In the genomic region with DNA sequence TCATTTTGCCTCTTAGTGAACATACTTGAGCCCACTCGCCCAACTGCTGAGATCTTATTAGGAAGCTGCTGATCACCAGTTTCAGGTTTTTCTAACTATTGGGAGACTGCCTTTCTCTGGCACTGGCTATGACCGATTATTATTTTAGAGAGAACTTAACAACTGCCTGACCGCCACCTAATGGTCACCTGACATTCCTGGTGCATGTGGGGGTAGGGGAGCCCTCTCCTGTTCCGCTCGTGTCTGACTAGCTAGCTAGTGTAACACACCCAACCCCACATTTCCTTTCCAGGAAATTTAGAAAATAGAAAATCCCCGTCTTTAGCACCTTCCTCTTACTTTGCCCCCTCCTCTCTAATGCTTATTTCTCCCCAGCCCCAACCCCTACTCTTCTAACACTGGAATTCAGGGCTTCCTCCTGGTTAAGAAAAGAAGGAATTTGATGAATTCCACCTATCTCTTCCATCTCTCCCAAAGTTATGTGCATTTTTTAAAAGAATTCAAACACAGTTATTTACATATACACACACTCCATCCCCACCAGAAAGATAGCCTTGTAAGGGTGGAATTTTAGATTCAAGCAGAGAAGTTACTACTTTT, we compare ENCODE assay signal across 14 cellular contexts. TPM values are rescaled to one million over a fixed set of nuclear protein-coding genes. Genes with fewer than 3 reads are reported as not detected.
A peak's percentile ranks its signal among the peaks of the same experiment; 100 is the strongest.
DNase-seq lines count a peak whose midpoint lies in the region; ATAC-seq, FAIRE-seq and TF ChIP-seq lines count a peak whose summit lies in the region.
"Had no signal": no experiment of that assay in that cellular context is flagged by ENCODE, and none has a peak within 500 bp of the region (broad histone marks: within the 10 kb centered on the region; RNA-seq: fewer than 3 reads in every experiment).

No MANE protein-coding gene starts in this region.

- H2BK20ac ChIP-seq in H9 (ENCODE audit: low read depth, low read length, poor library complexity, severe bottlenecking) (no peak overlapping the region), H1 (ENCODE audit: low read length) (peak overlapping the region; percentile 100; the same call in 1 of the 2 replicates)

- TF ChIP-seq EP300 in H1 (IDR thresholded peaks at IDR 0.05; ENCODE audit: borderline replicate concordance in 1 of 2, low read depth in 2 of 2, low read length in 2 of 2): no peak

- H3K4me3 ChIP-seq in HUES64 (ENCODE audit: low read length) (no peak overlapping the region), H1 (ENCODE audit: extremely low read depth in 1 of 4, insufficient read depth in 2 of 4, low read depth in 3 of 4, low read length in 4 of 4) (no peak overlapping the region), mesendoderm (ENCODE audit: low read length) (no peak overlapping the region)

- H3K36me3 ChIP-seq in HUES64 (ENCODE audit: insufficient read depth, low read length) (no peaks in the 10 kb centered on the region), H1 (ENCODE audit: control insufficient read depth in 2 of 4, insufficient read depth in 4 of 4, low read length in 3 of 4) (no peaks in the 10 kb centered on the region), mesendoderm (ENCODE audit: control insufficient read depth, insufficient read depth, low read length) (no peaks in the 10 kb centered on the region)

- H3K14ac ChIP-seq in H9 (ENCODE audit: insufficient read depth, low read length) (peak overlapping the region; percentile 72; the same call in 1 of the 2 replicates), H1 (ENCODE audit: insufficient read length) (no peak overlapping the region)

- H3K4me2 ChIP-seq in H9 (ENCODE audit: insufficient read depth, insufficient read length, low read length) (no peak overlapping the region), H1 (ENCODE audit: insufficient read depth in 1 of 2, low read depth in 2 of 2, low read length in 2 of 2) (peak overlapping the region; percentile 3 to 17; a peak in 2 of 4 replicates), mesendoderm (ENCODE audit: low read length) (no peak overlapping the region)
- H3K4me2 ChIP-seq: KMS-11 had no signal

- no peak overlapping the region for H3K56ac ChIP-seq in H9 (ENCODE audit: insufficient read length, low read depth, low read length)
- no peak overlapping the region for H3K56ac ChIP-seq in H1 (replicated peaks; ENCODE audit: insufficient read length, low read depth, low read length)
- H3K56ac ChIP-seq in mesendoderm (ENCODE audit: low read length): peak overlapping the region; percentile 73

- H3K79me2 ChIP-seq in H9 (ENCODE audit: insufficient read depth, low read length) (no peaks in the 10 kb centered on the region), H1 (ENCODE audit: control insufficient read depth in 1 of 2, insufficient read depth in 2 of 2, low read length in 2 of 2) (no peaks in the 10 kb centered on the region), mesendoderm (ENCODE audit: control insufficient read depth, insufficient read depth, low read length) (no peaks in the 10 kb centered on the region)

- peak overlapping the region; percentile 69 for H2BK5ac ChIP-seq in H9 (ENCODE audit: insufficient read length, low read length)
- peak overlapping the region; percentile 88 for H2BK5ac ChIP-seq in H1 (ENCODE audit: low read depth, low read length)
- peak overlapping the region; percentile 76 for H2BK5ac ChIP-seq in mesendoderm (ENCODE audit: low read length)

- H3K23me2 ChIP-seq in H9 (ENCODE audit: insufficient read length, low read depth, low read length, poor library complexity, severe bottlenecking) (no peaks in the 10 kb centered on the region), H1 (ENCODE audit: low read depth, low read length) (peaks cover 4% of the 10 kb centered on the region; the same call in 1 of the 2 replicates)

- peak overlapping the region; percentile 87 for H3K18ac ChIP-seq in H9 (ENCODE audit: insufficient read length, low read depth, low read length)
- peak overlapping the region; percentile 65 for H3K18ac ChIP-seq in H1 (ENCODE audit: extremely low read depth, low read length)
- no peak overlapping the region for H3K18ac ChIP-seq in mesendoderm (ENCODE audit: low read length)

- POLR2A ChIA-PET in H1 (lab: Charles Lee; ENCODE audit: partially characterized antibody): interaction anchor here (1.4 kb wide), 1 partner anchor 19 kb away, joined by 3 read pairs; the partner anchor contains the start of gene DNER
- POLR2A ChIA-PET in HEK293T (lab: Yijun Ruan, JAX): no interaction called here

- H4K91ac ChIP-seq in H9 (ENCODE audit: insufficient read length, low read depth, low read length) (no peak overlapping the region), H1 (replicated peaks; ENCODE audit: insufficient read length, low read length) (peak overlapping the region; percentile 20)

- peaks cover 2% of the 10 kb centered on the region; the same call in 1 of the 2 replicates for H3K27me3 Mint-ChIP-seq in H9 (ENCODE audit: low read depth)

- peaks cover 11 to 20% (median 16%) of the 10 kb centered on the region in 3 experiments for H3K36me3 Mint-ChIP-seq in H9 (ENCODE audit: insufficient read depth in 1 of 3, low read depth in 3 of 3)
- H3K36me3 Mint-ChIP-seq: CD4-positive, CD25-positive, alpha-beta regulatory T cell had no signal

- peaks cover 20 to 21% of the 10 kb centered on the region in 2 experiments for H3K9me3 Mint-ChIP-seq in H9

- H3K79me1 ChIP-seq in H9 (ENCODE audit: insufficient read depth, low read depth, low read length, poor library complexity, severe bottlenecking): no peaks in the 10 kb centered on the region
- H3K79me1 ChIP-seq in H1 (ENCODE audit: low read depth, low read length): no peaks in the 10 kb centered on the region
- H3K79me1 ChIP-seq in mesendoderm (ENCODE audit: low read length): no peaks in the 10 kb centered on the region

- H4K20me1 ChIP-seq in H9 (ENCODE audit: control insufficient read depth, insufficient read depth, insufficient read length): no peaks in the 10 kb centered on the region
- H4K20me1 ChIP-seq in H1 (replicated peaks in 1 of 2; ENCODE audit: control insufficient read depth in 1 of 2, insufficient read depth in 2 of 2, low read length in 2 of 2): no peaks in the 10 kb centered on the region

- H2BK12ac ChIP-seq in H9 (ENCODE audit: insufficient read length, low read depth, low read length) (peak overlapping the region; percentile 96), H1 (ENCODE audit: low read depth, low read length) (peak overlapping the region; percentile 99)

- H3K9ac ChIP-seq in H9 (ENCODE audit: extremely low read depth, insufficient read length, low read length) (no peak overlapping the region), HUES64 (ENCODE audit: low read depth, low read length) (no peak overlapping the region), H1 (replicated peaks in 1 of 4; ENCODE audit: extremely low read depth in 1 of 4, low read depth in 3 of 4, low read length in 3 of 4) (no peak overlapping the region; a peak in 1 of 7 replicates), mesendoderm (ENCODE audit: low read length) (no peak overlapping the region)
- H3K9ac ChIP-seq: KMS-11 had no signal

- peak overlapping the region in 2 of 3 experiments; percentile 81 to 92; a peak in 6 of 7 replicates for H3K27ac Mint-ChIP-seq in H9
- H3K27ac Mint-ChIP-seq: CD4-positive, CD25-positive, alpha-beta regulatory T cell had no signal

- H3K4ac ChIP-seq in H9 (ENCODE audit: low read depth, low read length): no peak overlapping the region
- H3K4ac ChIP-seq in H1 (replicated peaks; ENCODE audit: insufficient read length, low read depth, low read length): no peak overlapping the region
- no peak overlapping the region for H3K4ac ChIP-seq in mesendoderm (ENCODE audit: low read depth, low read length)

- H2BK15ac ChIP-seq in H9 (ENCODE audit: low read depth, low read length): no peak overlapping the region
- no peak overlapping the region for H2BK15ac ChIP-seq in H1 (ENCODE audit: low read length)
- no peak overlapping the region for H2BK15ac ChIP-seq in mesendoderm (replicated peaks; ENCODE audit: low read depth)

- H3K9me3 ChIP-seq in H9 (ENCODE audit: control insufficient read depth, low read depth, low read length): no peaks in the 10 kb centered on the region
- H3K9me3 ChIP-seq in HUES64 (ENCODE audit: insufficient read depth, low read depth, low read length): peaks cover 19% of the 10 kb centered on the region
- H3K9me3 ChIP-seq in H1 (ENCODE audit: insufficient read depth in 2 of 2, low read depth in 1 of 2, low read length in 1 of 2): peaks cover 12 to 19% of the 10 kb centered on the region in 2 experiments; a peak in 3 of 4 replicates

- no peak overlapping the region for H3T11ph ChIP-seq in H9 (ENCODE audit: low read length)

- FAIRE-seq in H1 (lab: Jason Lieb, UNC): no peak

- no peak for TF ChIP-seq POLR2A in H1 (IDR thresholded peaks at IDR 0.05; ENCODE audit: control extremely low read depth in 1 of 2, low read depth in 2 of 2, low read length in 2 of 2)

- no peak overlapping the region for H4K8ac ChIP-seq in H9 (replicated peaks; ENCODE audit: insufficient read length, low read depth, low read length)
- peak overlapping the region; percentile 36; the same call in 1 of the 2 replicates for H4K8ac ChIP-seq in H1 (ENCODE audit: extremely low read depth, insufficient read depth, low read length)
- H4K8ac ChIP-seq in mesendoderm (ENCODE audit: low read depth, low read length): no peak overlapping the region

- H2AFZ ChIP-seq in H9 (ENCODE audit: low read length) (no peak overlapping the region), H1 (ENCODE audit: low read length) (no peak overlapping the region)

- no peak for TF ChIP-seq RAD21 in H1 (IDR thresholded peaks at IDR 0.05 in 1 of 2, conservative IDR thresholded peaks at IDR 0.05 in 1 of 2; ENCODE audit: low read depth in 2 of 2, low read length in 2 of 2)

- peaks cover 15 to 25% of the 10 kb centered on the region in 2 experiments for H3K4me1 Mint-ChIP-seq in H9
- H3K4me1 Mint-ChIP-seq: CD4-positive, CD25-positive, alpha-beta regulatory T cell had no signal

- H3K4me1 ChIP-seq in H9 (ENCODE audit: insufficient read depth, low read length): peaks cover 15% of the 10 kb centered on the region
- peaks cover 17% of the 10 kb centered on the region for H3K4me1 ChIP-seq in HUES64 (ENCODE audit: insufficient read depth, low read length)
- H3K4me1 ChIP-seq in H1 (replicated peaks in 1 of 4; ENCODE audit: control insufficient read depth in 3 of 4, insufficient read depth in 4 of 4, low read length in 3 of 4): peaks cover 4 to 12% (median 8%) of the 10 kb centered on the region in 4 experiments
- H3K4me1 ChIP-seq in mesendoderm (ENCODE audit: control insufficient read depth, low read depth, low read length): peaks cover 2% of the 10 kb centered on the region

- no peaks in the 10 kb centered on the region for H3K27me3 ChIP-seq in H9 (ENCODE audit: insufficient read depth, low read length)
- H3K27me3 ChIP-seq in HUES64 (ENCODE audit: insufficient read depth, low read length): no peaks in the 10 kb centered on the region
- H3K27me3 ChIP-seq in H1 (replicated peaks in 1 of 4; ENCODE audit: control insufficient read depth in 3 of 4, extremely low read depth in 1 of 4, insufficient read depth in 3 of 4, low read length in 3 of 4): 0 out of 7 replicates have a peak, but pooled peaks cover 0 to 2% (median 0%) of the 10 kb centered on the region in 4 experiments
- H3K27me3 ChIP-seq in mesendoderm (ENCODE audit: insufficient read depth, low read length, poor library complexity): no peaks in the 10 kb centered on the region

- H4K5ac ChIP-seq in H9 (ENCODE audit: insufficient read length, low read depth, low read length) (no peak overlapping the region), H1 (ENCODE audit: insufficient read length, low read depth, low read length) (peak overlapping the region; percentile 53), mesendoderm (ENCODE audit: low read length) (no peak overlapping the region)

- no CpG with 5 or more reads among the region's 6 CpGs for WGBS in H9 (ENCODE audit: extremely low coverage, insufficient read length, low lambda C conversion rate)
- 57% methylated on average over 6 of the region's 6 CpGs for WGBS in HUES64
- 42% methylated on average over 6 of the region's 6 CpGs; no CpG with 5 or more reads in 1 of the 2 experiments for WGBS in H1 (ENCODE audit: extremely low coverage in 1 of 2, insufficient coverage in 1 of 2, insufficient read length in 1 of 2, insufficient replicate concordance in 2 of 2, low coverage in 1 of 2, low lambda C conversion rate in 2 of 2, missing lambda C conversion rate in 1 of 2), 2 experiments
- no CpG with 5 or more reads among the region's 6 CpGs for WGBS in mesendoderm (ENCODE audit: extremely low coverage, insufficient coverage, low lambda C conversion rate)

- H2AK5ac ChIP-seq in H9 (ENCODE audit: insufficient read length, low read length) (no peak overlapping the region), H1 (ENCODE audit: low read depth, low read length) (peak overlapping the region; percentile 79; the same call in 1 of the 2 replicates), mesendoderm (ENCODE audit: low read length) (no peak overlapping the region)

- no peak overlapping the region for H3K23ac ChIP-seq in H9 (ENCODE audit: insufficient read length, low read depth, low read length)
- H3K23ac ChIP-seq in H1 (ENCODE audit: insufficient read length): no peak overlapping the region
- H3K23ac ChIP-seq in mesendoderm (ENCODE audit: low read length): peak overlapping the region; percentile 59

- DNase-seq in H9 (no peak), H1 (ENCODE audit: low read depth in 1 of 2, low spot score in 2 of 2) (no peak), mesendoderm (peak; percentile 80), HEK293T (ENCODE audit: extremely low spot score) (no peak), NCI-H1436 (lab: John Stamatoyannopoulos, UW) (no peak)
- DNase-seq: CD4-positive, CD25-positive, alpha-beta regulatory T cell; GOT3; NCI-H1436 treated with DMSO at 0.1 percent for 48 hours; NCI-H2081 treated with DMSO at 0.1 percent for 48 hours; NCI-H510A treated with DMSO at 0.1 percent for 48 hours had no signal

- no peak for ATAC-seq in GM19395 (IDR thresholded peaks at IDR 0.05; ENCODE audit: unreplicated experiment)

- CTCF ChIA-PET in H1 (lab: Charles Lee; ENCODE audit: partially characterized antibody) (interaction anchor here (0.8 kb wide), 1 partner anchor 21 kb away, joined by 3 read pairs; no protein-coding TSS in a partner anchor), HEK293T (lab: Yijun Ruan, JAX) (no interaction called here)

- H3K27ac ChIP-seq in H9 (ENCODE audit: insufficient read length, low read depth, low read length) (peak overlapping the region; percentile 78), HUES64 (ENCODE audit: low read depth, low read length) (peak overlapping the region; percentile 59; the same call in 1 of the 2 replicates), H1 (ENCODE audit: low read depth, low read length) (no peak overlapping the region; the same call in 1 of the 2 replicates), mesendoderm (ENCODE audit: low read depth, low read length) (peak overlapping the region; percentile 15)
- H3K27ac ChIP-seq: HL-60, KMS-11 had no signal

- no peak for TF ChIP-seq CTCF in H9 (conservative IDR thresholded peaks at IDR 0.05)
- peak in 1 of 3 experiments; percentile 5; a peak in 2 of 4 replicates for TF ChIP-seq CTCF in H1 (IDR thresholded peaks at IDR 0.05; ENCODE audit: control extremely low read depth in 1 of 3, insufficient read depth in 1 of 3, low read depth in 1 of 3, low read length in 3 of 3)

- peak overlapping the region in 1 of 2 experiments; percentile 14; a peak in 1 of 5 replicates for H3K4me3 Mint-ChIP-seq in H9
- H3K4me3 Mint-ChIP-seq: CD4-positive, CD25-positive, alpha-beta regulatory T cell had no signal

- H2BK120ac ChIP-seq in H9 (ENCODE audit: low read depth, low read length, poor library complexity, severe bottlenecking) (no peak overlapping the region), H1 (replicated peaks; ENCODE audit: low read depth, low read length) (no peak overlapping the region), mesendoderm (ENCODE audit: low read depth, low read length) (no peak overlapping the region)

RNA-seq across cellular contexts. Expression of gene DNER, which starts 19.4 kb away (rescaled TPM):
- 1.0 and 1.1 TPM in 2 replicates for total RNA-seq in H9 (2021)
- 3.0 TPM for polyA plus RNA-seq in HUES64 (2013, experiment 1 of 2)
- polyA plus RNA-seq in HUES64 (2013, experiment 2 of 2): 4.6 TPM
- 14.6 and 16.3 TPM in 2 replicates for total RNA-seq in H1 (2021; fragmentation: NEBNext Ultra II Directional; extraction: Animal tissue kit (Norgen Biotek cat#: 25700))
- 6.8 and 7.7 TPM in 2 replicates for polyA plus RNA-seq in H1 (2011; rRNA removed)
- 6.6 TPM for polyA plus RNA-seq in H1 (2011; cell fraction: cytosol; rRNA removed)
- polyA plus RNA-seq in H1 (2011; cell fraction: nucleus; rRNA removed): 10.0 TPM
- polyA plus RNA-seq in H1 (2012, experiment 1 of 2): 8.5 to 10.0 TPM (median 9.2 TPM) in 4 replicates
- 4.5 TPM for polyA plus RNA-seq in H1 (2012, experiment 2 of 2)
- polyA plus RNA-seq in H1 (2013, experiment 1 of 2): 11.9 TPM
- 12.6 TPM for polyA plus RNA-seq in H1 (2013, experiment 2 of 2)
- polyA minus RNA-seq in H1 (2011; rRNA and poly(A)+ RNA removed): 9.4 and 13.4 TPM in 2 replicates
- polyA minus RNA-seq in H1 (2011; cell fraction: cytosol; rRNA and poly(A)+ RNA removed): 7.3 TPM
- 7.0 TPM for polyA minus RNA-seq in H1 (2011; cell fraction: nucleus; rRNA and poly(A)+ RNA removed)
- polyA plus RNA-seq in mesendoderm (2013, experiment 1 of 2): 1.6 TPM
- polyA plus RNA-seq in mesendoderm (2013, experiment 2 of 2): 1.6 TPM
- total RNA-seq: CD4-positive, CD25-positive, alpha-beta regulatory T cell had no signal

Comparison
In these comparisons a context has a peak if more than half of its experiments do, and no peak if none do; other contexts are left out.
1. H3K4me2 ChIP-seq: peak in H1 (2 of 2); none in H9 (single experiment) and mesendoderm (single experiment).
2. Peak in every context shown above with its lines, with median percentiles within 50 percentile points of each other: H2BK5ac ChIP-seq.